9 cellular contexts compared by ENCODE assay signal in the genomic region with DNA sequence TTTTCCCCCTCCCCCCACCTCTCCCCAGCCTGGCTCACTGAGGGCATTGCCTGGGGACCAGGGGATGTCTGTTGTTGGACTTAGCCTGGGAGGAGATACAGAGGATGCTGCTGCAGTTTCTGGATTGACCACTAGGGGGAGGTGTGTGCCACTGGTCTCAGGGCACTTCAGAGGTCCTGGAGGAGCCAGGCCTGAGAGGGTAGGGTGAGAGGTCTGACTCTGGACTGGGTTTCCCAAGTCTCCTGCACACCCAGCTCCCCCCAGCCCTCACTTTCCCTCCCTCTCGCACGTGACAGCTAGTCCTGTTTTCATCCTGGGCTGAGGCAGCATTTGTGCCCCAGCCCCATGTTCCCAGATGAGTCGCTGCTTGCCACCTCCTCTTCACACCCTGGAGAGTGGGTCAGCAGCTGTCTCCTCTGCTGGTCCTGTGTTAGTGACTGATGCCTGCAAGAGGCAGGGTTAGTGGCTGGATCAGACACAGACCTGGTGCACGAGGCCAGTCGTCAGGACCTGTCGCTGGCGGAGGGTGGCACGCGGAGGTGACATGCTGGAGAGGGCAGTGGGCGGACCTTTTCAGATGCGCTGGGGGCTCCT. TPM values are rescaled to one million over a fixed set of nuclear protein-coding genes. Genes with fewer than 3 reads are reported as not detected.
DNase-seq lines count a peak whose midpoint lies in the region; ATAC-seq and TF ChIP-seq lines count a peak whose summit lies in the region.
"Had no signal": no experiment of that assay in that cellular context is flagged by ENCODE, and none has a peak within 500 bp of the region (broad histone marks: within the 10 kb centered on the region; RNA-seq: fewer than 3 reads in every experiment).

No MANE protein-coding gene starts in this region.

- no peaks in the 10 kb centered on the region for H3K9me3 ChIP-seq in parathyroid adenoma (ENCODE audit: control insufficient read depth, low read length)
- H3K9me3 ChIP-seq in upper lobe of left lung, result no peaks in the 10 kb centered on the region

- DNase-seq in DMS53 treated with DMSO at 0.1 percent for 48 hours (lab: John Stamatoyannopoulos, UW; ENCODE audit: unreplicated experiment) (peak; percentile 84), KBM-7 (peak; percentile 90), SK-N-DZ (ENCODE audit: low spot score) (peak; percentile 72), glomerular endothelial cell (ENCODE audit: extremely low read depth, low read depth, low spot score) (peak; percentile 48), upper lobe of left lung (peak; percentile 63 to 79)
- peak; percentile 83 for DNase-seq in activated naive CD4-positive, alpha-beta T cell treated with Interleukin-2 at 50 U/mL for 16 hours

- ATAC-seq in GM21447 (IDR thresholded peaks at IDR 0.05; ENCODE audit: unreplicated experiment), result peak; percentile 75
- ATAC-seq in upper lobe of left lung (ENCODE audit: low FRiP score in 2 of 2), result peak; percentile 89 to 90

- H3K27ac ChIP-seq in parathyroid adenoma, result no peak overlapping the region
- H3K27ac ChIP-seq in upper lobe of left lung, result no peak overlapping the region
- H3K27ac ChIP-seq: epithelial cell of prostate had no signal

- no peak overlapping the region for H3K9ac ChIP-seq in parathyroid adenoma

- TF ChIP-seq POLR2A in upper lobe of left lung (IDR thresholded peaks at IDR 0.05), result no peak

- H3K36me3 ChIP-seq in parathyroid adenoma (ENCODE audit: control insufficient read depth, insufficient read depth, low read length) (no peaks in the 10 kb centered on the region), upper lobe of left lung (no peaks in the 10 kb centered on the region)

- H3K4me2 ChIP-seq in parathyroid adenoma (ENCODE audit: low read length), result no peak overlapping the region

- H3K27me3 ChIP-seq in parathyroid adenoma (ENCODE audit: control insufficient read depth, insufficient read depth, low read length), result no peaks in the 10 kb centered on the region
- no peaks in the 10 kb centered on the region for H3K27me3 ChIP-seq in upper lobe of left lung

- H3K4me1 ChIP-seq in parathyroid adenoma (no peaks in the 10 kb centered on the region), upper lobe of left lung (no peaks in the 10 kb centered on the region)

- TF ChIP-seq CTCF in parathyroid adenoma (IDR thresholded peaks at IDR 0.05) (peak; percentile 88), upper lobe of left lung (IDR thresholded peaks at IDR 0.05) (peak; percentile 84 to 97 (median 90))

- in situ Hi-C loops in KBM-7 (cut with MboI; ENCODE audit: low pct_unique_long_range_greater_than_20kb, low sequenced_read_pairs), result loop anchor here (25.0 kb wide), 1 partner anchor 447 kb away; no protein-coding TSS in a partner anchor

- H3K79me2 ChIP-seq in parathyroid adenoma, result no peaks in the 10 kb centered on the region

- no peak overlapping the region for H3K4me3 ChIP-seq in parathyroid adenoma (ENCODE audit: low read depth, low read length)
- no peak overlapping the region for H3K4me3 ChIP-seq in upper lobe of left lung

- 61 to 68% methylated on average over 6 to 11 of the region's 11 CpGs for WGBS in upper lobe of left lung, 2 donors

- H2AFZ ChIP-seq in parathyroid adenoma, result no peak overlapping the region

- no peak for TF ChIP-seq EP300 in upper lobe of left lung (IDR thresholded peaks at IDR 0.05)

RNA-seq across cellular contexts. Expression of a gene that starts 4.4 kb away (rescaled TPM):
- polyA plus RNA-seq in SK-N-DZ (2014; cell fraction: cytosol; rRNA removed), result not detected in 2 replicates
- polyA plus RNA-seq in SK-N-DZ (2014; cell fraction: nucleus; rRNA removed), result not detected in 2 replicates
- total RNA-seq in glomerular endothelial cell (not detected in 2 replicates), upper lobe of left lung (not detected)

RNA-seq across cellular contexts. Expression of a gene that starts 8.8 kb away (rescaled TPM):
- not detected in 2 replicates for polyA plus RNA-seq in SK-N-DZ (2014; cell fraction: cytosol; rRNA removed)
- polyA plus RNA-seq in SK-N-DZ (2014; cell fraction: nucleus; rRNA removed), result not detected in 2 replicates
- total RNA-seq in glomerular endothelial cell (9.5 and 31.6 TPM in 2 replicates), upper lobe of left lung (1 to 10 TPM in 5 of 6 donors, not detected in 1; 3.9 to 10.0 (median 4.4) TPM)

RNA-seq across cellular contexts. Expression of a gene that starts 53.4 kb away (rescaled TPM):
- 0.28 and 0.47 TPM in 2 replicates for polyA plus RNA-seq in SK-N-DZ (2014; cell fraction: cytosol; rRNA removed)
- 0.83 and 1.0 TPM in 2 replicates for polyA plus RNA-seq in SK-N-DZ (2014; cell fraction: nucleus; rRNA removed)
- total RNA-seq in glomerular endothelial cell, result not detected in 2 replicates
- 1 to 10 TPM in 1 of 6 donors, under 1 TPM in 4, not detected in 1; 0.61 to 1.2 (median 0.74) TPM for total RNA-seq in upper lobe of left lung
